Comparison of ENCODE assay signal across 18 cellular contexts in the genomic region with DNA sequence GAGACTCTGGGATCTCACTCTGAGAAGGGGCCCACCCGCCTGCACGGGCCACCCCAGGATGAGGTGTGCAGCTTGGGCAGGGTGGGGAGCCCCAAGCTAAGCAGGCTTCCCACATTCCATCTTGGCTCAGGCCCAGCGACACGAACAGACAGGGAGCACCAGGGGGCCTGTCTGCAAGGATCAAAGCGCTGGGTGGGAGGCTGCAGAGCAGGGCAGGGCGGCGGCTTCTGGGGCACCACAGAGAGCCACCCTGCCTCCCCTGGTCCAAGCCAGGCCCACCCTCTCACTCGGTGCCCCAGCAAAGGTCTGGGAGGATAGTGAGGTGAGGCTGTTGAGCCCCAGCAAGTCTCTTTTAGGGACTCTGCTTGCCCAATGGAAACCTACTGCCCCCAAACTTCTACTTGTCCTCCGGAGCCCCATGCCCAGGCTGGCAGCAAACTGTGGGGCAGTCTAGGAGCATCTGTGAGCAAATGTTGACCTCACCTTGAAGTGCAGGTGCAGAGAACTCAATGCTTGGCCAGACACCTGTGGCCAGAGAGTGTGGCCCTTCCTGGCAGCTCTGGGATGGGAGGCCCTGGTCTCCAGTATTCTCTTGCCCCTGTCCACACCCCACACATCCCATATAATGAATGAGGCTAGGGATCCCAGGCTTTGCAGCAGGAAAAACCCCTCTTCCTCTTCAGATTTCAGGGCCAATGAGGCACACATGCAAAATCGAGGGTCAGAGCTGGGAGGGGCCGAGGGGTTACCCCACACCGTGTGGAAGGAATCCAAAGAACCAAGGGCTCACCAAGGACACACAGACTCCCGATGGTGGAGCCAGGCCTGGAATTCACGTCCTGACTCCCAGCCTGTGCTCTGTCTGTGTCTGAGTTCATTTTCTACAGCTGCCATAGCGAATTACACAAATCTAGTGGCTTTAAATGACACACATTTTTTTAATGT. TPM values are rescaled to one million over a fixed set of nuclear protein-coding genes. Genes with fewer than 3 reads are reported as not detected.
A peak's percentile ranks its signal among the peaks of the same experiment; 100 is the strongest.
DNase-seq lines count a peak whose midpoint lies in the region; ATAC-seq, FAIRE-seq and TF ChIP-seq lines count a peak whose summit lies in the region.
"Had no signal": no experiment of that assay in that cellular context is flagged by ENCODE, and none has a peak within 500 bp of the region (broad histone marks: within the 10 kb centered on the region; RNA-seq: fewer than 3 reads in every experiment).

No MANE protein-coding gene starts in this region.

- H2BK20ac ChIP-seq in H1 (ENCODE audit: low read length), result peak overlapping the region; percentile 61; the same call in 1 of the 2 replicates

- no peak overlapping the region; the same call in 1 of the 2 replicates for H4K8ac ChIP-seq in H1 (ENCODE audit: extremely low read depth, insufficient read depth, low read length)

- no peak for TF ChIP-seq CTCF in left ventricle myocardium inferior (IDR thresholded peaks at IDR 0.05; ENCODE audit: borderline replicate concordance)
- TF ChIP-seq CTCF in H1 (IDR thresholded peaks at IDR 0.05; ENCODE audit: control extremely low read depth in 1 of 3, insufficient read depth in 1 of 3, low read depth in 1 of 3, low read length in 3 of 3), result no peak
- TF ChIP-seq CTCF in osteoblast (IDR thresholded peaks at IDR 0.05; ENCODE audit: extremely low read depth, low read depth, low read length), result no peak

- no peak for TF ChIP-seq RAD21 in H1 (IDR thresholded peaks at IDR 0.05 in 1 of 2, conservative IDR thresholded peaks at IDR 0.05 in 1 of 2; ENCODE audit: low read depth in 2 of 2, low read length in 2 of 2)

- DNase-seq in cardiac septum (ENCODE audit: low spot score), result peak; percentile 65
- no peak for DNase-seq in left ventricle myocardium inferior
- DNase-seq in H1 (ENCODE audit: low read depth in 1 of 2, low spot score in 2 of 2), result no peak
- DNase-seq in sciatic nerve (ENCODE audit: low spot score), result peak; percentile 48
- no peak for DNase-seq in central memory CD4-positive, alpha-beta T cell
- DNase-seq in osteoblast (ENCODE audit: insufficient read length, low spot score, missing footprints), result no peak
- no peak for DNase-seq in T-helper 1 cell
- DNase-seq: BE2C; CD4-positive, alpha-beta memory T cell; DMS153; GDM1; NCI-H1417; NCI-H187; NCI-H2107; NCI-H524; NCI-H82; SIG-M5 had no signal

- H2BK5ac ChIP-seq in H1 (ENCODE audit: low read depth, low read length), result no peak overlapping the region

- no peaks in the 10 kb centered on the region for H4K20me1 ChIP-seq in H1 (replicated peaks in 1 of 2; ENCODE audit: control insufficient read depth in 1 of 2, insufficient read depth in 2 of 2, low read length in 2 of 2)
- no peaks in the 10 kb centered on the region for H4K20me1 ChIP-seq in osteoblast (ENCODE audit: insufficient read depth, low read length)

- H3K4me3 ChIP-seq in left ventricle myocardium inferior, result no peak overlapping the region
- no peak overlapping the region for H3K4me3 ChIP-seq in H1 (ENCODE audit: extremely low read depth in 1 of 4, insufficient read depth in 2 of 4, low read depth in 3 of 4, low read length in 4 of 4)
- no peak overlapping the region for H3K4me3 ChIP-seq in osteoblast (ENCODE audit: insufficient read depth, low read length)

- H4K91ac ChIP-seq in H1 (replicated peaks; ENCODE audit: insufficient read length, low read length), result peak overlapping the region; percentile 17

- ATAC-seq in sciatic nerve, result no peak

- H3K18ac ChIP-seq in H1 (ENCODE audit: extremely low read depth, low read length), result no peak overlapping the region

- H3K79me2 ChIP-seq in H1 (ENCODE audit: control insufficient read depth in 1 of 2, insufficient read depth in 2 of 2, low read length in 2 of 2), result no peaks in the 10 kb centered on the region
- H3K79me2 ChIP-seq in osteoblast (ENCODE audit: insufficient read depth, low read length), result no peaks in the 10 kb centered on the region

- no peak overlapping the region for H4K5ac ChIP-seq in H1 (ENCODE audit: insufficient read length, low read depth, low read length)

- CTCF ChIA-PET in H1 (lab: Charles Lee; ENCODE audit: partially characterized antibody), result interaction anchor here (1.0 to 1.5 kb wide), 3 partner anchors 18 to 22 kb away, joined by 3 to 9 read pairs (median 4); no protein-coding TSS in a partner anchor

- no peak overlapping the region for H3K23ac ChIP-seq in H1 (ENCODE audit: insufficient read length)

- no peaks in the 10 kb centered on the region for H3K79me1 ChIP-seq in H1 (ENCODE audit: low read depth, low read length)

- H3K9me3 ChIP-seq in left ventricle myocardium inferior (replicated peaks), result no peaks in the 10 kb centered on the region
- no peaks in the 10 kb centered on the region for H3K9me3 ChIP-seq in H1 (ENCODE audit: insufficient read depth in 2 of 2, low read depth in 1 of 2, low read length in 1 of 2)
- H3K9me3 ChIP-seq in osteoblast (ENCODE audit: low read depth, low read length), result no peaks in the 10 kb centered on the region
- H3K9me3 ChIP-seq: BE2C had no signal

- 84% methylated on average over 15 of the region's 15 CpGs; no CpG with 5 or more reads in 1 of the 2 experiments for WGBS in H1 (ENCODE audit: extremely low coverage in 1 of 2, insufficient coverage in 1 of 2, insufficient read length in 1 of 2, insufficient replicate concordance in 2 of 2, low coverage in 1 of 2, low lambda C conversion rate in 2 of 2, missing lambda C conversion rate in 1 of 2), 2 experiments

- no peak overlapping the region for H3K4me2 ChIP-seq in H1 (ENCODE audit: insufficient read depth in 1 of 2, low read depth in 2 of 2, low read length in 2 of 2)
- H3K4me2 ChIP-seq in osteoblast (ENCODE audit: insufficient read depth, low read length), result no peak overlapping the region
- H3K4me2 ChIP-seq: KMS-11 had no signal

- intact Hi-C loops in cardiac septum (cut with DNase I) (no loop called here), left ventricle myocardium inferior (cut with micrococcal nuclease) (no loop called here), sciatic nerve (cut with DNase I) (no loop called here)

- H3K14ac ChIP-seq in H1 (ENCODE audit: insufficient read length), result no peak overlapping the region

- H2BK120ac ChIP-seq in H1 (replicated peaks; ENCODE audit: low read depth, low read length), result no peak overlapping the region

- H3K4ac ChIP-seq in H1 (replicated peaks; ENCODE audit: insufficient read length, low read depth, low read length), result no peak overlapping the region

- H3K27ac ChIP-seq in left ventricle myocardium inferior (replicated peaks), result no peak overlapping the region
- H3K27ac ChIP-seq in H1 (ENCODE audit: low read depth, low read length), result no peak overlapping the region
- H3K27ac ChIP-seq in osteoblast (ENCODE audit: low read depth, low read length), result no peak overlapping the region
- H3K27ac ChIP-seq: KMS-11 had no signal

- peaks cover 10% of the 10 kb centered on the region for H3K4me1 ChIP-seq in left ventricle myocardium inferior
- H3K4me1 ChIP-seq in H1 (replicated peaks in 1 of 4; ENCODE audit: control insufficient read depth in 3 of 4, insufficient read depth in 4 of 4, low read length in 3 of 4), result peaks cover 0 to 6% (median 5%) of the 10 kb centered on the region in 4 experiments; a peak in 5 of 7 replicates
- H3K4me1 ChIP-seq in osteoblast (ENCODE audit: insufficient read depth, low read length), result peaks cover 6% of the 10 kb centered on the region
- H3K4me1 ChIP-seq: BE2C had no signal

- no peaks in the 10 kb centered on the region for H3K23me2 ChIP-seq in H1 (ENCODE audit: low read depth, low read length)

- H3K27me3 ChIP-seq in left ventricle myocardium inferior (ENCODE audit: low read depth), result peaks cover 33% of the 10 kb centered on the region
- peaks cover 0 to 19% (median 6%) of the 10 kb centered on the region in 4 experiments for H3K27me3 ChIP-seq in H1 (replicated peaks in 1 of 4; ENCODE audit: control insufficient read depth in 3 of 4, extremely low read depth in 1 of 4, insufficient read depth in 3 of 4, low read length in 3 of 4)
- no peaks in the 10 kb centered on the region for H3K27me3 ChIP-seq in osteoblast (ENCODE audit: insufficient read depth, low read length)
- H3K27me3 ChIP-seq: BE2C had no signal

- TF ChIP-seq POLR2A in H1 (IDR thresholded peaks at IDR 0.05; ENCODE audit: control extremely low read depth in 1 of 2, low read depth in 2 of 2, low read length in 2 of 2), result no peak

- no peaks in the 10 kb centered on the region for H3K36me3 ChIP-seq in left ventricle myocardium inferior
- no peaks in the 10 kb centered on the region for H3K36me3 ChIP-seq in H1 (ENCODE audit: control insufficient read depth in 2 of 4, insufficient read depth in 4 of 4, low read length in 3 of 4)
- H3K36me3 ChIP-seq in osteoblast (ENCODE audit: insufficient read depth, low read length), result no peaks in the 10 kb centered on the region
- H3K36me3 ChIP-seq: BE2C had no signal

- H2BK12ac ChIP-seq in H1 (ENCODE audit: low read depth, low read length), result peak overlapping the region; percentile 39; the same call in 1 of the 2 replicates

- no peak overlapping the region for H3K9ac ChIP-seq in H1 (replicated peaks in 1 of 4; ENCODE audit: extremely low read depth in 1 of 4, low read depth in 3 of 4, low read length in 3 of 4)
- H3K9ac ChIP-seq: KMS-11 had no signal

- POLR2A ChIA-PET in H1 (lab: Charles Lee; ENCODE audit: partially characterized antibody), result interaction anchor here (1.1 to 1.6 kb wide), 4 partner anchors 9 to 358 kb away, joined by 3 to 9 read pairs (median 3); no protein-coding TSS in a partner anchor

- no peak for FAIRE-seq in H1 (lab: Jason Lieb, UNC)

- no peak for TF ChIP-seq EP300 in H1 (IDR thresholded peaks at IDR 0.05; ENCODE audit: borderline replicate concordance in 1 of 2, low read depth in 2 of 2, low read length in 2 of 2)

- no peak overlapping the region for H2AK5ac ChIP-seq in H1 (ENCODE audit: low read depth, low read length)

- H2AFZ ChIP-seq in H1 (ENCODE audit: low read length), result no peak overlapping the region
- no peak overlapping the region for H2AFZ ChIP-seq in osteoblast (ENCODE audit: low read length)

- peak overlapping the region; percentile 84; the same call in 1 of the 2 replicates for H2BK15ac ChIP-seq in H1 (ENCODE audit: low read length)

- no peak overlapping the region for H3K56ac ChIP-seq in H1 (replicated peaks; ENCODE audit: insufficient read length, low read depth, low read length)

TF ChIP-seq in H1, 55 proteins besides CTCF, POLR2A, EP300 and RAD21 (continues in another document):
- TF ChIP-seq TAF7 (optimal IDR thresholded peaks at IDR 0.05; ENCODE audit: borderline replicate concordance, low read depth, low read length) (no peak), SUZ12 (IDR thresholded peaks at IDR 0.05; ENCODE audit: low read length) (no peak)

RNA-seq across cellular contexts. Expression of gene GLI2, which starts 18.8 kb away (rescaled TPM):
- total RNA-seq in cardiac septum, result 1.8 TPM
- 2.4 TPM for total RNA-seq in left ventricle myocardium inferior
- total RNA-seq in H1 (2021; fragmentation: NEBNext Ultra II Directional; extraction: Animal tissue kit (Norgen Biotek cat#: 25700)), result 46.9 and 49.8 TPM in 2 replicates
- 18.4 and 28.8 TPM in 2 replicates for polyA plus RNA-seq in H1 (2011; rRNA removed)
- 12.7 TPM for polyA plus RNA-seq in H1 (2011; cell fraction: cytosol; rRNA removed)
- 59.5 TPM for polyA plus RNA-seq in H1 (2011; cell fraction: nucleus; rRNA removed)
- 17.6 to 27.8 TPM (median 24.7 TPM) in 4 replicates for polyA plus RNA-seq in H1 (2012, experiment 1 of 2)
- 9.7 TPM for polyA plus RNA-seq in H1 (2012, experiment 2 of 2)
- 17.1 TPM for polyA plus RNA-seq in H1 (2013, experiment 1 of 2)
- 16.9 TPM for polyA plus RNA-seq in H1 (2013, experiment 2 of 2)
- polyA minus RNA-seq in H1 (2011; rRNA and poly(A)+ RNA removed), result 17.2 and 19.9 TPM in 2 replicates
- 23.0 TPM for polyA minus RNA-seq in H1 (2011; cell fraction: cytosol; rRNA and poly(A)+ RNA removed)
- 42.4 TPM for polyA minus RNA-seq in H1 (2011; cell fraction: nucleus; rRNA and poly(A)+ RNA removed)
- 14.4 TPM for total RNA-seq in sciatic nerve
- total RNA-seq in osteoblast, result 3.8 and 10.1 TPM in 2 replicates
- total RNA-seq: CD4-positive, alpha-beta memory T cell had no signal
- polyA plus RNA-seq: CD4-positive, alpha-beta memory T cell had no signal

Comparison
In these comparisons a context has a peak if more than half of its experiments do, and no peak if none do; other contexts are left out.
1. DNase-seq: peak in cardiac septum (single experiment) and sciatic nerve (single experiment); none in left ventricle myocardium inferior (single experiment), H1 (0 of 2), central memory CD4-positive, alpha-beta T cell (single experiment), osteoblast (single experiment) and T-helper 1 cell (0 of 5).